8 cellular contexts compared by ENCODE assay signal in the genomic region with DNA sequence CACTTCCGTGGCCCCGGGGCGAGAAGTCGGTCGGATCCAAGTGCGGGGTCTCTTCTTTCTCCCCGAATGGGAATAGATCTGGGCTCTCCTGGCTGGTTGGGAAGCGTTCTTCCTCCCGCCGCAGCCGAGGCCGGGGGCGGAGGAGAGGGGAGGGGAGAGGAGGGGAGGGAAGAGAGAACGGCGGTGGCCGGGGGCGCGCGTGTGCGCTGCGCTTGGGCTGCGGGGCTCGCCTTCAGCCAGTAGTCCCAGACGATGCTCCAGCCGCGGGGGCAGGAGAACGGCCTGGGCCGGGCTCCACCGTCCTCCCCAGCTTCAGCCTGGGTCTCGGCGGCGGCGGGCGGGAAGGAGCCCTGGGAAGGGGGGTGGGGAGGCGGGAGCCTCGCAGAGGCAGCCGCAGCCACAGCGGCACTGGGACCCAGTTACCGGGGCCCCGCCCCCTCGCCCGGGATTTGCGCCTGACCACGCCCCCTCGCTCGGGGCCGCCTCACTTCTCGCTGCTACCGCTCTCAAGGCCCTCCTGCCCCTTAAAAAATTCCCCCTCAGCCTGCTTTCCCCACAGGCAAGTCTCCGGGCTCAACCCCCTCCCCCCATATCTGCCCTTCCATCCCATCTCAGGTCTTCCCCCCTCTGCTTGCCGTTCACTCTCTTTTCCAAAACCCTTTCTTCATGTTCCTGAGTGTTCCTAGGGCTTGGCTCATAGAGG. TPM values are rescaled to one million over a fixed set of nuclear protein-coding genes. Genes with fewer than 3 reads are reported as not detected.
DNase-seq lines count a peak whose midpoint lies in the region; ATAC-seq and TF ChIP-seq lines count a peak whose summit lies in the region.

FGD1 (minus strand) TSS at position 421 of the 703 bp plus-strand sequence. CDS start 802 bp downstream, outside the sequence.

- peaks cover 0 to 3% (median 0%) of the 10 kb centered on the region in 5 donors for H3K9me3 Mint-ChIP-seq in CD8-positive, alpha-beta memory T cell
- H3K9me3 Mint-ChIP-seq in IgD-negative memory B cell: peaks cover 0 to 2% (median 0%) of the 10 kb centered on the region in 3 donors

- peaks cover 0 to 6% (median 4%) of the 10 kb centered on the region in 3 donors for H3K4me1 Mint-ChIP-seq in CD8-positive, alpha-beta memory T cell
- peaks cover 0 to 2% (median 1%) of the 10 kb centered on the region in 3 donors for H3K4me1 Mint-ChIP-seq in IgD-negative memory B cell

- peak in 3 of 5 donors; percentile 2 to 6 (median 6) for DNase-seq in CD8-positive, alpha-beta memory T cell
- DNase-seq in SK-N-MC (ENCODE audit: low read depth, low spot score) (peak; percentile 1), astrocyte of the spinal cord (ENCODE audit: low read depth, low spot score) (peak; percentile 62), hippocampal formation (lab: John Stamatoyannopoulos, UW) (peak; percentile 10 to 13), retina (peak; percentile 66)

- H3K36me3 ChIP-seq in CD8-positive, alpha-beta memory T cell (ENCODE audit: insufficient read depth, low read length): no peaks in the 10 kb centered on the region
- H3K36me3 ChIP-seq in SK-N-MC (ENCODE audit: insufficient read depth, low read length): no peaks in the 10 kb centered on the region

- peak within 1 kb of the TSS; percentile 79 for H3K9ac ChIP-seq in SK-N-MC (ENCODE audit: insufficient read length)

- H3K4me1 ChIP-seq in CD8-positive, alpha-beta memory T cell (ENCODE audit: insufficient read depth, low read length): no peaks in the 10 kb centered on the region

- ATAC-seq in HG03469 (IDR thresholded peaks at IDR 0.05; ENCODE audit: unreplicated experiment): no peak
- ATAC-seq in HG03460 (IDR thresholded peaks at IDR 0.05; ENCODE audit: unreplicated experiment): no peak

- no peaks in the 10 kb centered on the region for H3K27me3 ChIP-seq in CD8-positive, alpha-beta memory T cell (ENCODE audit: insufficient read depth, low read length, poor library complexity, severe bottlenecking)

- CTCF ChIA-PET in CD8-positive, alpha-beta memory T cell (lab: Charles Lee): no interaction called here

- POLR2A ChIA-PET in CD8-positive, alpha-beta memory T cell (lab: Charles Lee): no interaction called here

- peak within 1 kb of the TSS in 1 of 8 donors; percentile 0 for H3K27ac Mint-ChIP-seq in CD8-positive, alpha-beta memory T cell
- no peak within 1 kb of the TSS for H3K27ac Mint-ChIP-seq in IgD-negative memory B cell

- peaks cover 0 to 1% (median 0%) of the 10 kb centered on the region in 3 donors for H3K36me3 Mint-ChIP-seq in CD8-positive, alpha-beta memory T cell
- H3K36me3 Mint-ChIP-seq in IgD-negative memory B cell: no peaks in the 10 kb centered on the region

- H3K4me3 Mint-ChIP-seq in CD8-positive, alpha-beta memory T cell: peak within 1 kb of the TSS; percentile 39 to 88 (median 58)
- H3K4me3 Mint-ChIP-seq in IgD-negative memory B cell: peak within 1 kb of the TSS; percentile 73 to 87 (median 74)

- no peak within 1 kb of the TSS for H3K27ac ChIP-seq in CD8-positive, alpha-beta memory T cell (ENCODE audit: low read depth, low read length)
- no peak within 1 kb of the TSS for H3K27ac ChIP-seq in SK-N-MC

- no peaks in the 10 kb centered on the region for H3K9me3 ChIP-seq in CD8-positive, alpha-beta memory T cell (ENCODE audit: low read length)
- H3K9me3 ChIP-seq in SK-N-MC (ENCODE audit: low read depth, low read length): no peaks in the 10 kb centered on the region

- H3K4me3 ChIP-seq in CD8-positive, alpha-beta memory T cell (ENCODE audit: low read length): no peak within 1 kb of the TSS
- H3K4me3 ChIP-seq in SK-N-MC (peak within 1 kb of the TSS; percentile 78), astrocyte of the spinal cord (ENCODE audit: low read depth, low read length) (peak within 1 kb of the TSS; percentile 55)

- H3K27me3 Mint-ChIP-seq in CD8-positive, alpha-beta memory T cell: peaks cover 27% of the 10 kb centered on the region in 2 donors
- peaks cover 26% of the 10 kb centered on the region for H3K27me3 Mint-ChIP-seq in IgD-negative memory B cell

- in situ Hi-C loops in astrocyte of the spinal cord (cut with HindIII; ENCODE audit: low sequenced_read_pairs): no loop called here

- TF ChIP-seq CTCF in astrocyte of the spinal cord (IDR thresholded peaks at IDR 0.05; ENCODE audit: low read depth, low read length): no peak

RNA-seq across cellular contexts. Expression of gene FGD1, which starts in this region (rescaled TPM):
- total RNA-seq in CD8-positive, alpha-beta memory T cell: under 1 TPM in 1 of 2 experiments, not detected in 1; 0.07 TPM
- polyA plus RNA-seq in CD8-positive, alpha-beta memory T cell: 0.67 TPM
- 0.55 TPM for polyA plus RNA-seq in IgD-negative memory B cell

Comparison
In these comparisons a context has a peak if more than half of its experiments do, and no peak if none do; other contexts are left out.
1. Peak in DNase-seq in CD8-positive, alpha-beta memory T cell; RNA of the gene not detected or under 1 TPM.
2. DNase-seq: peak in every context shown above with its lines; median percentile 66 in retina; 62 in astrocyte of the spinal cord; 12 in hippocampal formation; 6 in CD8-positive, alpha-beta memory T cell; 1 in SK-N-MC.